In genomic region chr12:42696424-42697149, GRCh38 we compare ENCODE assay signal across 11 cellular contexts.
A peak's percentile ranks its signal among the peaks of the same experiment; 100 is the strongest.
DNase-seq lines count a peak whose midpoint lies in the region; ATAC-seq and TF ChIP-seq lines count a peak whose summit lies in the region.
"Had no signal": no experiment of that assay in that cellular context is flagged by ENCODE, and none has a peak within 500 bp of the region (broad histone marks: within the 10 kb centered on the region; RNA-seq: fewer than 3 reads in every experiment).

No MANE protein-coding gene starts in this region.

- H3K27ac ChIP-seq in Peyer's patch (peak overlapping the region in 1 of 4 donors; percentile 56), psoas muscle (no peak overlapping the region)
- H3K27ac ChIP-seq: thoracic aorta had no signal

- no peaks in the 10 kb centered on the region for H3K4me1 ChIP-seq in Peyer's patch
- H3K4me1 ChIP-seq in psoas muscle = peaks cover 4% of the 10 kb centered on the region
- H3K4me1 ChIP-seq: ascending aorta had no signal

- in situ Hi-C loops in ACHN (cut with HindIII; ENCODE audit: low pct_ligation_motif_present, low pct_unique_long_range_greater_than_20kb, low sequenced_read_pairs) = no loop called here

- ATAC-seq in psoas muscle = peak; percentile 47 to 80 (median 54)

- H3K4me3 Mint-ChIP-seq in nephron progenitor cell = no peak overlapping the region

- WGBS in psoas muscle, 3 donors = 45 to 50% (median 47%) methylated on average over 10 of the region's 10 CpGs

- intact Hi-C loops in psoas muscle (cut with DNase I) = no loop called here

- H3K27me3 Mint-ChIP-seq in nephron progenitor cell (ENCODE audit: low read depth, poor library complexity) = no peaks in the 10 kb centered on the region

- no peaks in the 10 kb centered on the region for H3K36me3 Mint-ChIP-seq in nephron progenitor cell (ENCODE audit: low read depth)

- H3K4me3 ChIP-seq in AG10803 (ENCODE audit: low read length) = no peak overlapping the region
- H3K4me3 ChIP-seq in Peyer's patch = no peak overlapping the region
- H3K4me3 ChIP-seq in fibroblast of the aortic adventitia (ENCODE audit: low read depth, low read length) = no peak overlapping the region
- no peak overlapping the region for H3K4me3 ChIP-seq in psoas muscle
- H3K4me3 ChIP-seq: ascending aorta, thoracic aorta had no signal

- H3K27ac Mint-ChIP-seq in nephron progenitor cell = no peak overlapping the region

- DNase-seq in AG10803 (ENCODE audit: low read depth) = peak; percentile 74
- DNase-seq in Peyer's patch = peak in 2 of 3 donors; percentile 16 to 80
- peak; percentile 91 for DNase-seq in fibroblast of the aortic adventitia (ENCODE audit: low read depth)
- peak; percentile 85 to 87 for DNase-seq in psoas muscle
- DNase-seq in C1 segment of cervical spinal cord (lab: John Stamatoyannopoulos, UW) = no peak
- no peak for DNase-seq in nephron progenitor cell
- no peak for DNase-seq in ACHN
- no peak for DNase-seq in NCI-H524 treated with DMSO at 0.1 percent for 48 hours (lab: John Stamatoyannopoulos, UW)
- DNase-seq: stimulated activated CD4-positive, alpha-beta T cell treated with anti-CD3 and anti-CD28 coated beads, Interleukin-1b, Interleukin-23, amount 100 ng/mL, for 48 hours had no signal

- no peaks in the 10 kb centered on the region for H3K36me3 ChIP-seq in Peyer's patch
- no peaks in the 10 kb centered on the region for H3K36me3 ChIP-seq in psoas muscle (ENCODE audit: insufficient read depth in 1 of 2, low read depth in 1 of 2)
- H3K36me3 ChIP-seq: ascending aorta, thoracic aorta had no signal

- TF ChIP-seq CTCF in AG10803 (conservative IDR thresholded peaks at IDR 0.05; ENCODE audit: low read length) (no peak), Peyer's patch (IDR thresholded peaks at IDR 0.05) (no peak), fibroblast of the aortic adventitia (IDR thresholded peaks at IDR 0.05; ENCODE audit: insufficient read depth, low read length) (no peak), psoas muscle (IDR thresholded peaks at IDR 0.05) (no peak), nephron progenitor cell (IDR thresholded peaks at IDR 0.05) (no peak)

- H3K27me3 ChIP-seq in Peyer's patch (no peaks in the 10 kb centered on the region), psoas muscle (ENCODE audit: insufficient read depth in 3 of 3, low read length in 2 of 3) (peaks cover 0 to 3% (median 0%) of the 10 kb centered on the region in 3 donors)
- H3K27me3 ChIP-seq: ascending aorta had no signal

- peaks cover 9% of the 10 kb centered on the region for H3K4me1 Mint-ChIP-seq in nephron progenitor cell

- TF ChIP-seq POLR2A in Peyer's patch (IDR thresholded peaks at IDR 0.05) = no peak

- H3K9me3 Mint-ChIP-seq in nephron progenitor cell = peaks cover 3% of the 10 kb centered on the region

- H3K9me3 ChIP-seq in Peyer's patch = no peaks in the 10 kb centered on the region
- H3K9me3 ChIP-seq in psoas muscle = no peaks in the 10 kb centered on the region
- H3K9me3 ChIP-seq: ascending aorta, thoracic aorta had no signal

Comparison
In these comparisons a context has a peak if more than half of its experiments do, and no peak if none do; other contexts are left out.
1. DNase-seq: peak in AG10803 (single experiment), Peyer's patch (2 of 3), fibroblast of the aortic adventitia (single experiment) and psoas muscle (2 of 2); none in C1 segment of cervical spinal cord (0 of 14), nephron progenitor cell (single experiment), ACHN (single experiment) and NCI-H524 treated with DMSO at 0.1 percent for 48 hours (single experiment).